In the genomic region with DNA sequence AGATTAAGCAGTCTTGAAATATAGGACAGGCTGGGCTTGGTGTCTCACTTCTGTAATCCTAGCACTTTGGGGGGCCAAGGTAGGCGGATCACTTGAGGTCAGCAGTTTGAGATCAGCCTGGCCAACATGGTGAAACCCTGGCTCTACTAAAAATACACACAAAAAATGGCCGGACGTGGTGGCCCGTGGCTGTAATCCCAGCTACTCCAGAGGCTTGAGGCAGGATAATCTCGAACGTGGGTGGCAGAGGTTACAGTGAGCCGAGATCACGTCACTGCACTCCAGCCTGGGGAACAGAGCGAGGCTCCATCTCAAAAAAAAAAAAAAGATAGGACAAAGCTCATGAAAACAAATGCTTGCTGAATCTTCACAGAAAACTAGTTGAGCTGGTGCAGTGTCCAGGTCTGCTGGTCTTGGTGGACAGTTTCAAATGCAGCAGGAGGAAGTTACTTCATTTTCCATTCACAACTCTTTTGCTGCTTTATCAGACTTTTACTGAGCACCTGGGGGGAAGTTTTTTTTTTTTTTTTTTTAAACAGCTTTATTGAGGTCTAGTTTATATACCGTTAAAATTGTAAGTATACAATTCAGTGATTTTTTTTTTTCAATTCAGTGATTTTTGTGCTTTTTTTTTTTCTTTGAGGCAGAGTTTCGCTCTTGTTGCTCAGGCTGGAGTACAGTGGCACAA, we compare ENCODE assay signal across 2 cellular contexts.
TF ChIP-seq lines count a peak whose summit lies in the region.

No MANE protein-coding gene starts in this region.

TF ChIP-seq in HEK293T, 16 proteins besides CTCF, POLR2A, EP300 and RAD21 (continued from another document):
- TF ChIP-seq, protein P1, sequence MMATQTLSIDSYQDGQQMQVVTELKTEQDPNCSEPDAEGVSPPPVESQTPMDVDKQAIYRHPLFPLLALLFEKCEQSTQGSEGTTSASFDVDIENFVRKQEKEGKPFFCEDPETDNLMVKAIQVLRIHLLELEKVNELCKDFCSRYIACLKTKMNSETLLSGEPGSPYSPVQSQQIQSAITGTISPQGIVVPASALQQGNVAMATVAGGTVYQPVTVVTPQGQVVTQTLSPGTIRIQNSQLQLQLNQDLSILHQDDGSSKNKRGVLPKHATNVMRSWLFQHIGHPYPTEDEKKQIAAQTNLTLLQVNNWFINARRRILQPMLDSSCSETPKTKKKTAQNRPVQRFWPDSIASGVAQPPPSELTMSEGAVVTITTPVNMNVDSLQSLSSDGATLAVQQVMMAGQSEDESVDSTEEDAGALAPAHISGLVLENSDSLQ (IDR thresholded peaks at IDR 0.05): no peak
- TF ChIP-seq NFRKB (IDR thresholded peaks at IDR 0.05) (no peak), SUZ12 (IDR thresholded peaks at IDR 0.05) (no peak), L3MBTL2 (conservative IDR thresholded peaks at IDR 0.05) (no peak), ZNF384 (IDR thresholded peaks at IDR 0.05) (0 out of 2 replicates have a peak, but pooled peaks have one; percentile 43), HDGF (IDR thresholded peaks at IDR 0.05; ENCODE audit: borderline replicate concordance) (no peak)

TF ChIP-seq in K562, 482 proteins besides CTCF, POLR2A, EP300 and RAD21 (continued from another document):
- TF ChIP-seq, protein P2, sequence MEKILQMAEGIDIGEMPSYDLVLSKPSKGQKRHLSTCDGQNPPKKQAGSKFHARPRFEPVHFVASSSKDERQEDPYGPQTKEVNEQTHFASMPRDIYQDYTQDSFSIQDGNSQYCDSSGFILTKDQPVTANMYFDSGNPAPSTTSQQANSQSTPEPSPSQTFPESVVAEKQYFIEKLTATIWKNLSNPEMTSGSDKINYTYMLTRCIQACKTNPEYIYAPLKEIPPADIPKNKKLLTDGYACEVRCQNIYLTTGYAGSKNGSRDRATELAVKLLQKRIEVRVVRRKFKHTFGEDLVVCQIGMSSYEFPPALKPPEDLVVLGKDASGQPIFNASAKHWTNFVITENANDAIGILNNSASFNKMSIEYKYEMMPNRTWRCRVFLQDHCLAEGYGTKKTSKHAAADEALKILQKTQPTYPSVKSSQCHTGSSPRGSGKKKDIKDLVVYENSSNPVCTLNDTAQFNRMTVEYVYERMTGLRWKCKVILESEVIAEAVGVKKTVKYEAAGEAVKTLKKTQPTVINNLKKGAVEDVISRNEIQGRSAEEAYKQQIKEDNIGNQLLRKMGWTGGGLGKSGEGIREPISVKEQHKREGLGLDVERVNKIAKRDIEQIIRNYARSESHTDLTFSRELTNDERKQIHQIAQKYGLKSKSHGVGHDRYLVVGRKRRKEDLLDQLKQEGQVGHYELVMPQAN (IDR thresholded peaks at IDR 0.05; ENCODE audit: borderline replicate concordance): no peak
- TF ChIP-seq, protein P3, sequence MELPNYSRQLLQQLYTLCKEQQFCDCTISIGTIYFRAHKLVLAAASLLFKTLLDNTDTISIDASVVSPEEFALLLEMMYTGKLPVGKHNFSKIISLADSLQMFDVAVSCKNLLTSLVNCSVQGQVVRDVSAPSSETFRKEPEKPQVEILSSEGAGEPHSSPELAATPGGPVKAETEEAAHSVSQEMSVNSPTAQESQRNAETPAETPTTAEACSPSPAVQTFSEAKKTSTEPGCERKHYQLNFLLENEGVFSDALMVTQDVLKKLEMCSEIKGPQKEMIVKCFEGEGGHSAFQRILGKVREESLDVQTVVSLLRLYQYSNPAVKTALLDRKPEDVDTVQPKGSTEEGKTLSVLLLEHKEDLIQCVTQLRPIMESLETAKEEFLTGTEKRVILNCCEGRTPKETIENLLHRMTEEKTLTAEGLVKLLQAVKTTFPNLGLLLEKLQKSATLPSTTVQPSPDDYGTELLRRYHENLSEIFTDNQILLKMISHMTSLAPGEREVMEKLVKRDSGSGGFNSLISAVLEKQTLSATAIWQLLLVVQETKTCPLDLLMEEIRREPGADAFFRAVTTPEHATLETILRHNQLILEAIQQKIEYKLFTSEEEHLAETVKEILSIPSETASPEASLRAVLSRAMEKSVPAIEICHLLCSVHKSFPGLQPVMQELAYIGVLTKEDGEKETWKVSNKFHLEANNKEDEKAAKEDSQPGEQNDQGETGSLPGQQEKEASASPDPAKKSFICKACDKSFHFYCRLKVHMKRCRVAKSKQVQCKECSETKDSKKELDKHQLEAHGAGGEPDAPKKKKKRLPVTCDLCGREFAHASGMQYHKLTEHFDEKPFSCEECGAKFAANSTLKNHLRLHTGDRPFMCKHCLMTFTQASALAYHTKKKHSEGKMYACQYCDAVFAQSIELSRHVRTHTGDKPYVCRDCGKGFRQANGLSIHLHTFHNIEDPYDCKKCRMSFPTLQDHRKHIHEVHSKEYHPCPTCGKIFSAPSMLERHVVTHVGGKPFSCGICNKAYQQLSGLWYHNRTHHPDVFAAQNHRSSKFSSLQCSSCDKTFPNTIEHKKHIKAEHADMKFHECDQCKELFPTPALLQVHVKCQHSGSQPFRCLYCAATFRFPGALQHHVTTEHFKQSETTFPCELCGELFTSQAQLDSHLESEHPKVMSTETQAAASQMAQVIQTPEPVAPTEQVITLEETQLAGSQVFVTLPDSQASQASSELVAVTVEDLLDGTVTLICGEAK (IDR thresholded peaks at IDR 0.05): peak; percentile 95
- TF ChIP-seq, protein P3 (CRISPR knock-in tag; IDR thresholded peaks at IDR 0.05): peak; percentile 57
- peak; percentile 94 for TF ChIP-seq ZNF384 (IDR thresholded peaks at IDR 0.05; ENCODE audit: low read depth, low read length)
- peak; percentile 27; the same call in 1 of the 2 replicates for TF ChIP-seq EGR1 (conservative IDR thresholded peaks at IDR 0.05)
